In the genomic region with DNA sequence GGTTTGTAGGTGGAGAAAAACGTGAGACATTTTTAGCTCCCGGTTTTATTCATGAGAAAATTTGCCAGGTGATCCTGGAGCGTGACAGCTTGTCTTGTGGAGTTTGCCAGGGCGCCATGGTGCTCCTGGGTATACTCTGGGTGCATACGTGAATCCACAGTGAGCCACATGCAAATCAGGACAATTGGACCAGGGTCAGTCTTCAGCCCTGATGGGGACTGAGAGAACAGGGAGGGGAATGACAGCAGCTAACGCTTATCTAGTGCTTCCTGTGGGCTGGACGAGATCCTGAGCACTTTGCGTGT, we compare ENCODE assay signal across 1 cellular context.
TF ChIP-seq lines count a peak whose summit lies in the region.

No MANE protein-coding gene starts in this region.

TF ChIP-seq in SK-N-SH, 30 proteins besides CTCF, POLR2A, EP300 and RAD21 (continued from another document):
- TF ChIP-seq, protein P1, sequence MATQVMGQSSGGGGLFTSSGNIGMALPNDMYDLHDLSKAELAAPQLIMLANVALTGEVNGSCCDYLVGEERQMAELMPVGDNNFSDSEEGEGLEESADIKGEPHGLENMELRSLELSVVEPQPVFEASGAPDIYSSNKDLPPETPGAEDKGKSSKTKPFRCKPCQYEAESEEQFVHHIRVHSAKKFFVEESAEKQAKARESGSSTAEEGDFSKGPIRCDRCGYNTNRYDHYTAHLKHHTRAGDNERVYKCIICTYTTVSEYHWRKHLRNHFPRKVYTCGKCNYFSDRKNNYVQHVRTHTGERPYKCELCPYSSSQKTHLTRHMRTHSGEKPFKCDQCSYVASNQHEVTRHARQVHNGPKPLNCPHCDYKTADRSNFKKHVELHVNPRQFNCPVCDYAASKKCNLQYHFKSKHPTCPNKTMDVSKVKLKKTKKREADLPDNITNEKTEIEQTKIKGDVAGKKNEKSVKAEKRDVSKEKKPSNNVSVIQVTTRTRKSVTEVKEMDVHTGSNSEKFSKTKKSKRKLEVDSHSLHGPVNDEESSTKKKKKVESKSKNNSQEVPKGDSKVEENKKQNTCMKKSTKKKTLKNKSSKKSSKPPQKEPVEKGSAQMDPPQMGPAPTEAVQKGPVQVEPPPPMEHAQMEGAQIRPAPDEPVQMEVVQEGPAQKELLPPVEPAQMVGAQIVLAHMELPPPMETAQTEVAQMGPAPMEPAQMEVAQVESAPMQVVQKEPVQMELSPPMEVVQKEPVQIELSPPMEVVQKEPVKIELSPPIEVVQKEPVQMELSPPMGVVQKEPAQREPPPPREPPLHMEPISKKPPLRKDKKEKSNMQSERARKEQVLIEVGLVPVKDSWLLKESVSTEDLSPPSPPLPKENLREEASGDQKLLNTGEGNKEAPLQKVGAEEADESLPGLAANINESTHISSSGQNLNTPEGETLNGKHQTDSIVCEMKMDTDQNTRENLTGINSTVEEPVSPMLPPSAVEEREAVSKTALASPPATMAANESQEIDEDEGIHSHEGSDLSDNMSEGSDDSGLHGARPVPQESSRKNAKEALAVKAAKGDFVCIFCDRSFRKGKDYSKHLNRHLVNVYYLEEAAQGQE (IDR thresholded peaks at IDR 0.05; ENCODE audit: low read depth, low read length) = no peak
- TF ChIP-seq, protein P2, sequence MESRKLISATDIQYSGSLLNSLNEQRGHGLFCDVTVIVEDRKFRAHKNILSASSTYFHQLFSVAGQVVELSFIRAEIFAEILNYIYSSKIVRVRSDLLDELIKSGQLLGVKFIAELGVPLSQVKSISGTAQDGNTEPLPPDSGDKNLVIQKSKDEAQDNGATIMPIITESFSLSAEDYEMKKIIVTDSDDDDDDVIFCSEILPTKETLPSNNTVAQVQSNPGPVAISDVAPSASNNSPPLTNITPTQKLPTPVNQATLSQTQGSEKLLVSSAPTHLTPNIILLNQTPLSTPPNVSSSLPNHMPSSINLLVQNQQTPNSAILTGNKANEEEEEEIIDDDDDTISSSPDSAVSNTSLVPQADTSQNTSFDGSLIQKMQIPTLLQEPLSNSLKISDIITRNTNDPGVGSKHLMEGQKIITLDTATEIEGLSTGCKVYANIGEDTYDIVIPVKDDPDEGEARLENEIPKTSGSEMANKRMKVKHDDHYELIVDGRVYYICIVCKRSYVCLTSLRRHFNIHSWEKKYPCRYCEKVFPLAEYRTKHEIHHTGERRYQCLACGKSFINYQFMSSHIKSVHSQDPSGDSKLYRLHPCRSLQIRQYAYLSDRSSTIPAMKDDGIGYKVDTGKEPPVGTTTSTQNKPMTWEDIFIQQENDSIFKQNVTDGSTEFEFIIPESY (IDR thresholded peaks at IDR 0.05; ENCODE audit: borderline replicate concordance, low read depth) = no peak
- TF ChIP-seq RCOR1 (IDR thresholded peaks at IDR 0.05; ENCODE audit: low read length) = no peak
- no peak for TF ChIP-seq EZH2phosphoT487 (IDR thresholded peaks at IDR 0.05; ENCODE audit: borderline replicate concordance, low read depth)
TF ChIP-seq in SK-N-SH: peak in this region for 0.
